ENCODE assay signal across 11 cellular contexts in genomic region chr7:117478796-117479479, GRCh38. TPM values are rescaled to one million over a fixed set of nuclear protein-coding genes. Genes with fewer than 3 reads are reported as not detected.
DNase-seq lines count a peak whose midpoint lies in the region; ATAC-seq and TF ChIP-seq lines count a peak whose summit lies in the region.
"Had no signal": no experiment of that assay in that cellular context is flagged by ENCODE, and none has a peak within 500 bp of the region (broad histone marks: within the 10 kb centered on the region; RNA-seq: fewer than 3 reads in every experiment).

No MANE protein-coding gene starts in this region.

- peak; percentile 40 for ATAC-seq in left colon
- no peak for ATAC-seq in HG03045 (IDR thresholded peaks at IDR 0.05; ENCODE audit: unreplicated experiment)
- ATAC-seq in activated CD4-positive, CD25-positive, alpha-beta regulatory T cell treated with anti-CD3 and anti-CD28 coated beads, Interleukin-2, amount 50 U/mL, for 24 hours, result no peak

- H3K4me1 ChIP-seq in colonic mucosa, result no peaks in the 10 kb centered on the region

- peak overlapping the region; percentile 73 to 84 for H3K9ac ChIP-seq in colonic mucosa (ENCODE audit: low read depth in 2 of 2, low read length in 2 of 2)

- H3K4me3 ChIP-seq in colonic mucosa (peak overlapping the region; percentile 54), skeletal muscle cell (ENCODE audit: low read depth, low read length) (peak overlapping the region; percentile 1)

- intact Hi-C loops in colonic mucosa (cut with DNase I) (no loop called here), left colon (cut with DNase I, micrococcal nuclease) (no loop called here)

- peak; percentile 84 for DNase-seq in HT-29 (ENCODE audit: low spot score)
- DNase-seq in colonic mucosa, result peak; percentile 34
- no peak for DNase-seq in left colon
- DNase-seq in skeletal muscle cell (ENCODE audit: low read depth), result no peak
- DNase-seq in NCI-H187 (lab: John Stamatoyannopoulos, UW), result no peak
- DNase-seq in AG08396 (ENCODE audit: low spot score), result no peak
- DNase-seq: activated naive CD4-positive, alpha-beta T cell treated with anti-CD3 and anti-CD28 coated beads, Interleukin-2, amount 50 U/mL, for 16 hours; CD4-positive, CD25-positive, alpha-beta regulatory T cell had no signal

- peak overlapping the region; percentile 79 for H3K27ac ChIP-seq in colonic mucosa
- H3K27ac ChIP-seq: neutrophil had no signal

- no peak for TF ChIP-seq CTCF in colonic mucosa (IDR thresholded peaks at IDR 0.05)

- no peaks in the 10 kb centered on the region for H3K27me3 ChIP-seq in colonic mucosa

- no peaks in the 10 kb centered on the region for H3K9me3 ChIP-seq in colonic mucosa
- H3K9me3 ChIP-seq: neutrophil had no signal

- H3K36me3 ChIP-seq in colonic mucosa, result no peaks in the 10 kb centered on the region
- H3K36me3 ChIP-seq: neutrophil had no signal

RNA-seq across cellular contexts. Expression of gene CFTR, which starts 0.9 kb away (rescaled TPM):
- 34.2 and 39.9 TPM in 2 replicates for total RNA-seq in HT-29 (2014; rRNA removed; shearing (Covaris generic))
- total RNA-seq in colonic mucosa (100 to 1,000 TPM; 121 to 127 TPM), left colon (100 to 1,000 TPM; 116 to 133 TPM)
- total RNA-seq: CD4-positive, CD25-positive, alpha-beta regulatory T cell had no signal

RNA-seq across cellular contexts. Expression of gene ASZ1, which starts 51.6 kb away (rescaled TPM):
- total RNA-seq in HT-29 (2014; rRNA removed; shearing (Covaris generic)), result not detected in 2 replicates
- total RNA-seq in colonic mucosa (not detected), left colon (not detected)
- total RNA-seq: CD4-positive, CD25-positive, alpha-beta regulatory T cell had no signal

Comparison
In these comparisons a context has a peak if more than half of its experiments do, and no peak if none do; other contexts are left out.
1. DNase-seq: peak in HT-29 (single experiment) and colonic mucosa (single experiment); none in left colon (0 of 2), skeletal muscle cell (single experiment), NCI-H187 (0 of 2) and AG08396 (single experiment).